In the genomic region with DNA sequence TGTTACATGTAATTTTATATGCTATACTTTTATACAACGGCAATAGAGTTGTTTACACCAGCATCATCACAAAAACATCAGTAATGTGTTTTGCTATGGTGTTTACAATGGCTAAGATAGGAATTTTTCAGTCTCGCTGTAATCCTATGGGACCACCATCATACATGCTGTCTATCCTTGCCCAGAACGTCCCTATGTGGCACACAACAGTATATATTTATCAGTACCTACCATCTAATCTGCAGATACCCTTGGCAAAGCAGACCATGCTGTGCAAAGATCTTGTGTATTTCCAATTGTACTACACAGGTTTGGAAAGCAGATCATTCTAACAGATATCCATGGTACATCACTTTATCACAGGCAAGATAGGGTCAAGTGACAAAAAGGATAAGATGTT, we compare ENCODE assay signal across 33 cellular contexts. TPM values are rescaled to one million over a fixed set of nuclear protein-coding genes. Genes with fewer than 3 reads are reported as not detected.
A peak's percentile ranks its signal among the peaks of the same experiment; 100 is the strongest.
DNase-seq lines count a peak whose midpoint lies in the region; ATAC-seq, FAIRE-seq and TF ChIP-seq lines count a peak whose summit lies in the region.
"Had no signal": no experiment of that assay in that cellular context is flagged by ENCODE, and none has a peak within 500 bp of the region (broad histone marks: within the 10 kb centered on the region; RNA-seq: fewer than 3 reads in every experiment).

No MANE protein-coding gene starts in this region.

- no peaks in the 10 kb centered on the region for H3K27me3 ChIP-seq in HepG2 (ENCODE audit: control insufficient read depth in 1 of 2, insufficient read depth in 2 of 2, low read length in 2 of 2)
- H3K27me3 ChIP-seq in right lobe of liver = no peaks in the 10 kb centered on the region
- H3K27me3 ChIP-seq: BE2C; BLaER1; BLaER1 treated with 17β-estradiol and CSF1 and Interleukin-3, amounts not matched to agents 10 nM and 100 nM had no signal

- no peaks in the 10 kb centered on the region for H3K9me3 Mint-ChIP-seq in activated CD8-positive, alpha-beta memory T cell treated with anti-CD3 and anti-CD28 coated beads, Interleukin-2, amount 10 ng/mL, durations not matched to agents 7 days and 5 days (ENCODE audit: low read depth)
- H3K9me3 Mint-ChIP-seq: CD14-positive monocyte; CD4-positive, alpha-beta memory T cell; CD4-positive, alpha-beta T cell; CD4-positive, CD25-positive, alpha-beta regulatory T cell; CD8-positive, alpha-beta memory T cell; CD8-positive, alpha-beta T cell had no signal

- WGBS in HepG2 (ENCODE audit: low lambda C conversion rate) = 95% methylated on average over 3 of the region's 3 CpGs
- 82% methylated on average over 3 of the region's 3 CpGs for WGBS in right lobe of liver (ENCODE audit: insufficient coverage, low coverage, low lambda C conversion rate, missing lambda C conversion rate)

- no peak overlapping the region for H3K27ac Mint-ChIP-seq in activated CD8-positive, alpha-beta memory T cell treated with anti-CD3 and anti-CD28 coated beads, Interleukin-2, amount 10 ng/mL, durations not matched to agents 7 days and 5 days
- H3K27ac Mint-ChIP-seq: B cell; CD14-positive monocyte; CD4-positive, alpha-beta T cell; CD8-positive, alpha-beta T cell had no signal

- H3K36me3 Mint-ChIP-seq in activated CD8-positive, alpha-beta memory T cell treated with anti-CD3 and anti-CD28 coated beads, Interleukin-2, amount 10 ng/mL, durations not matched to agents 7 days and 5 days = peaks cover 33% of the 10 kb centered on the region

- no peak overlapping the region for H3K4me3 Mint-ChIP-seq in activated CD8-positive, alpha-beta memory T cell treated with anti-CD3 and anti-CD28 coated beads, Interleukin-2, amount 10 ng/mL, durations not matched to agents 7 days and 5 days
- H3K4me3 Mint-ChIP-seq: B cell; CD14-positive monocyte; CD4-positive, alpha-beta memory T cell; CD4-positive, alpha-beta T cell; CD4-positive, CD25-positive, alpha-beta regulatory T cell; CD8-positive, alpha-beta memory T cell; CD8-positive, alpha-beta T cell had no signal

- H3K27ac ChIP-seq in HepG2 (ENCODE audit: extremely low read length, insufficient read depth, low read length) (no peak overlapping the region), right lobe of liver (no peak overlapping the region)
- H3K27ac ChIP-seq: 22Rv1; A549; BLaER1; BLaER1 treated with 17β-estradiol and CSF1 and Interleukin-3, amounts not matched to agents 10 nM and 100 nM; C4-2B had no signal

- TF ChIP-seq POLR2A in HepG2 (IDR thresholded peaks at IDR 0.05; ENCODE audit: insufficient read depth in 1 of 2, low read depth in 2 of 2, low read length in 2 of 2) = no peak
- TF ChIP-seq POLR2A in right lobe of liver (IDR thresholded peaks at IDR 0.05) = no peak

- FAIRE-seq in HepG2 (lab: Jason Lieb, UNC) = no peak
- FAIRE-seq: A204.1, A549, D721Med had no signal

- H3K36me3 ChIP-seq in HepG2 (replicated peaks in 1 of 2; ENCODE audit: control insufficient read depth in 1 of 2, insufficient read depth in 2 of 2, low read length in 2 of 2) (peaks cover 17 to 61% of the 10 kb centered on the region in 2 experiments), right lobe of liver (peaks cover 0 to 38% (median 14%) of the 10 kb centered on the region in 4 donors)

- H3K4me3 ChIP-seq in HepG2 (replicated peaks in 1 of 3; ENCODE audit: insufficient read depth in 1 of 3, low read depth in 2 of 3, low read length in 3 of 3) = no peak overlapping the region
- H3K4me3 ChIP-seq in right lobe of liver = no peak overlapping the region
- H3K4me3 ChIP-seq: A549; BLaER1; BLaER1 treated with 17β-estradiol and CSF1 and Interleukin-3, amounts not matched to agents 10 nM and 100 nM had no signal

- no peak for TF ChIP-seq RAD21 in HepG2 (CRISPR knock-in tag; IDR thresholded peaks at IDR 0.05)

- H3K4me2 ChIP-seq in HepG2 (ENCODE audit: low read depth, low read length) = no peak overlapping the region
- H3K4me2 ChIP-seq: A549; BLaER1; BLaER1 treated with 17β-estradiol and CSF1 and Interleukin-3, amounts not matched to agents 10 nM and 100 nM had no signal

- H3K27me3 Mint-ChIP-seq in activated CD8-positive, alpha-beta memory T cell treated with anti-CD3 and anti-CD28 coated beads, Interleukin-2, amount 10 ng/mL, durations not matched to agents 7 days and 5 days = no peaks in the 10 kb centered on the region
- H3K27me3 Mint-ChIP-seq: B cell; CD4-positive, alpha-beta memory T cell; CD4-positive, alpha-beta T cell; CD4-positive, CD25-positive, alpha-beta regulatory T cell; CD8-positive, alpha-beta memory T cell had no signal

- CTCF ChIA-PET in activated CD8-positive, alpha-beta memory T cell treated with anti-CD3 and anti-CD28 coated beads, Interleukin-2, amount 10 ng/mL, durations not matched to agents 7 days and 5 days (lab: Charles Lee) = interaction anchor here (1.1 kb wide), 1 partner anchor 10 kb away, joined by 3 read pairs; no protein-coding TSS in a partner anchor
- CTCF ChIA-PET in HepG2 (lab: Yijun Ruan, JAX; ENCODE audit: low intra/inter-chr PET ratio, low total read pairs) = no interaction called here

- H3K9me3 ChIP-seq in HepG2 (ENCODE audit: low read length) (no peaks in the 10 kb centered on the region), right lobe of liver (no peaks in the 10 kb centered on the region)
- H3K9me3 ChIP-seq: A549, BE2C had no signal

- peak; percentile 3 for DNase-seq in activated CD8-positive, alpha-beta memory T cell treated with anti-CD3 and anti-CD28 coated beads for 24 hours
- DNase-seq in activated CD8-positive, alpha-beta memory T cell treated with anti-CD3 and anti-CD28 coated beads, Interleukin-2, amount 10 ng/mL, durations not matched to agents 7 days and 5 days = no peak
- no peak for DNase-seq in HepG2 (ENCODE audit: low spot score)
- DNase-seq in right lobe of liver = no peak
- DNase-seq: 8988T; ACHN; AML-193; BE2C; C1 segment of cervical spinal cord; Caco-2; Calu3; CD4-positive, alpha-beta memory T cell; CD4-positive, alpha-beta T cell; CD4-positive, CD25-positive, alpha-beta regulatory T cell; CD8-positive, alpha-beta memory T cell; CD8-positive, alpha-beta T cell; COR-L47; DMS 273 treated with DMSO at 0.1 percent for 48 hours; DMS153; DMS53; DMS79; DMS79 treated with DMSO at 0.1 percent for 48 hours; DND-41; EL had no signal

- POLR2A ChIA-PET in HepG2 (lab: Yijun Ruan, JAX) = no interaction called here

- in situ Hi-C loops in HepG2 (cut with HindIII; ENCODE audit: extremely low pct_ligation_motif_present, low pct_unique_long_range_greater_than_20kb) = no loop called here

- intact Hi-C loops in HepG2 (cut with micrococcal nuclease; ENCODE audit: unreplicated experiment) = no loop called here
- intact Hi-C loops in right lobe of liver (cut with DNase I) = no loop called here

- peaks cover 2% of the 10 kb centered on the region for H3K79me2 ChIP-seq in HepG2 (ENCODE audit: insufficient read depth, low read length)

- H3K4me1 Mint-ChIP-seq in activated CD8-positive, alpha-beta memory T cell treated with anti-CD3 and anti-CD28 coated beads, Interleukin-2, amount 10 ng/mL, durations not matched to agents 7 days and 5 days = no peaks in the 10 kb centered on the region
- H3K4me1 Mint-ChIP-seq: B cell, CD14-positive monocyte had no signal

- no peak for ATAC-seq in activated CD8-positive, alpha-beta memory T cell treated with anti-CD3 and anti-CD28 coated beads, Interleukin-2, amount 10 ng/mL, durations not matched to agents 7 days and 5 days
- ATAC-seq in HepG2 (no peak), right lobe of liver (no peak)
- ATAC-seq: A549; CD8-positive, alpha-beta T cell had no signal

- H4K20me1 ChIP-seq in HepG2 (ENCODE audit: insufficient read depth, low read length) = peaks cover 5% of the 10 kb centered on the region; the same call in 1 of the 2 replicates

- TF ChIP-seq EP300 in HepG2 (IDR thresholded peaks at IDR 0.05; ENCODE audit: low read depth in 2 of 2, low read length in 2 of 2) = no peak
- no peak for TF ChIP-seq EP300 in HepG2 (CRISPR knock-in tag; IDR thresholded peaks at IDR 0.05; ENCODE audit: borderline replicate concordance)

- H2AFZ ChIP-seq in HepG2 (ENCODE audit: low read length) = no peak overlapping the region

- no TSS peak for BruUV-seq in HepG2 (replicated peaks; lab: Mats Ljungman, UMichigan)

- no peak for TF ChIP-seq CTCF in HepG2 (CRISPR knock-in tag; IDR thresholded peaks at IDR 0.05)
- TF ChIP-seq CTCF in right lobe of liver (IDR thresholded peaks at IDR 0.05) = no peak

- H3K9ac ChIP-seq in HepG2 (ENCODE audit: insufficient read depth, low read depth, low read length) = no peak overlapping the region
- H3K9ac ChIP-seq: BLaER1; BLaER1 treated with 17β-estradiol and CSF1 and Interleukin-3, amounts not matched to agents 10 nM and 100 nM had no signal

- H3K4me1 ChIP-seq in HepG2 (ENCODE audit: insufficient read depth, low read length) (no peaks in the 10 kb centered on the region), right lobe of liver (peaks cover 0 to 3% (median 0%) of the 10 kb centered on the region in 4 donors)
- H3K4me1 ChIP-seq: BE2C; BLaER1; BLaER1 treated with 17β-estradiol and CSF1 and Interleukin-3, amounts not matched to agents 10 nM and 100 nM; Caco-2 had no signal

RNA-seq across cellular contexts. Expression of a gene that starts 15.3 kb away (rescaled TPM):
- total RNA-seq in activated CD8-positive, alpha-beta memory T cell treated with anti-CD3 and anti-CD28 coated beads, Interleukin-2, amount 10 ng/mL, durations not matched to agents 7 days and 5 days = 1,000 to 10,000 TPM; 1,012 to 1,324 TPM
- 3,331 and 4,246 TPM in 2 replicates for total RNA-seq in HepG2 (2016; rRNA removed; fragmentation: Illumina TruSeq; extraction: Trizol)
- 5,225 and 5,854 TPM in 2 replicates for total RNA-seq in HepG2 (2016; cell fraction: cytosol; rRNA removed; fragmentation: Illumina TruSeq; extraction: Trizol; ENCODE audit: low read depth)
- 3,362 and 4,378 TPM in 2 replicates for total RNA-seq in HepG2 (2016; cell fraction: insoluble cytoplasmic fraction; rRNA removed; fragmentation: Illumina TruSeq; extraction: Trizol)
- total RNA-seq in HepG2 (2016; cell fraction: membrane; rRNA removed; fragmentation: Illumina TruSeq; extraction: Trizol) = 8,556 and 9,092 TPM in 2 replicates
- total RNA-seq in HepG2 (2016; cell fraction: nucleus; rRNA removed; fragmentation: Illumina TruSeq; extraction: Trizol) = 1,122 and 1,268 TPM in 2 replicates
- polyA plus RNA-seq in HepG2 (2011; rRNA removed) = 3,582 and 3,614 TPM in 2 replicates
- 3,176 and 4,386 TPM in 2 replicates for polyA plus RNA-seq in HepG2 (2011; cell fraction: cytosol; rRNA removed)
- polyA plus RNA-seq in HepG2 (2011; cell fraction: nucleus; rRNA removed) = 741 and 878 TPM in 2 replicates
- polyA plus RNA-seq in HepG2 (2012) = 8,552 and 9,844 TPM in 2 replicates
- polyA plus RNA-seq in HepG2 (2016; cell fraction: cytosol; fragmentation: Illumina TruSeq; extraction: Trizol; ENCODE audit: low read depth) = 7,218 and 7,614 TPM in 2 replicates
- 4,222 and 4,697 TPM in 2 replicates for polyA plus RNA-seq in HepG2 (2016; cell fraction: insoluble cytoplasmic fraction; fragmentation: Illumina TruSeq; extraction: Trizol; ENCODE audit: low read depth)
- polyA plus RNA-seq in HepG2 (2016; cell fraction: membrane; fragmentation: Illumina TruSeq; extraction: Trizol; ENCODE audit: low read depth) = 8,348 and 8,377 TPM in 2 replicates
- 2,101 and 2,110 TPM in 2 replicates for polyA plus RNA-seq in HepG2 (2016; cell fraction: nucleus; fragmentation: Illumina TruSeq; extraction: Trizol; ENCODE audit: insufficient read depth, low read depth)
- 234 and 364 TPM in 2 replicates for polyA minus RNA-seq in HepG2 (2011; rRNA and poly(A)+ RNA removed; ENCODE audit: low replicate concordance)
- polyA minus RNA-seq in HepG2 (2011; cell fraction: cytosol; rRNA and poly(A)+ RNA removed) = 317 and 452 TPM in 2 replicates
- polyA minus RNA-seq in HepG2 (2011; cell fraction: nucleus; rRNA and poly(A)+ RNA removed) = 241 and 344 TPM in 2 replicates
- total RNA-seq in right lobe of liver = 100 to 1,000 TPM; 363 to 497 (median 443) TPM
